ENCODE assay signal across 10 cellular contexts in the genomic region with DNA sequence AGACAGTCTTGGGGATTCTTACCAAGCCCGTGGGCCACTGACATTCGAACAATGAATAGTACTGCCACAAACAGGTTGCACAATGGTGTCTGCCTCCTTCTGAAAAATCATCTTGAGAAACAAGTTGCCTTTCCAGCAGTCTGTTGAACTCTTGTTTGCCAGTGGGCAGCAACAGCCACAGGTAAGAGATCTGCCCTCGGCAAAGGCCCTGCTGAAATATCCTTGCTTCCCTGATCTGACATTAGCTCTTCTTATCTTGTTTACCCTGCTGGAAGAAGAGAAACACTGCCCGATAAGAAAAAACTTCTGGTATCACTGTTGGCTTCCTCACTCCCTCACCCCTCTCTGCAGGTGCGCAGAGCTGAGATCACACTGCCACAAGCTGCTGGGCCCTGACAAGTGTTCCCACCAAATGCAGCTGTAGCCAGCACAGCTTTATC. TPM values are rescaled to one million over a fixed set of nuclear protein-coding genes. Genes with fewer than 3 reads are reported as not detected.
DNase-seq lines count a peak whose midpoint lies in the region; ATAC-seq and TF ChIP-seq lines count a peak whose summit lies in the region.
"Had no signal": no experiment of that assay in that cellular context is flagged by ENCODE, and none has a peak within 500 bp of the region (broad histone marks: within the 10 kb centered on the region; RNA-seq: fewer than 3 reads in every experiment).

No MANE protein-coding gene starts in this region.

- H3K9me3 ChIP-seq in cardiac muscle cell (ENCODE audit: low read depth) (no peaks in the 10 kb centered on the region), tibial artery (no peaks in the 10 kb centered on the region)

- no peaks in the 10 kb centered on the region for H3K36me3 Mint-ChIP-seq in activated naive CD8-positive, alpha-beta T cell treated with anti-CD3 and anti-CD28 coated beads, Interleukin-2, amount 50 U/mL, for 24 hours (ENCODE audit: low read depth)

- H3K4me3 ChIP-seq in cardiac muscle cell (no peak overlapping the region), tibial artery (peak overlapping the region; percentile 0 to 8)

- peak overlapping the region; percentile 9 for H3K27ac Mint-ChIP-seq in activated naive CD8-positive, alpha-beta T cell treated with anti-CD3 and anti-CD28 coated beads, Interleukin-2, amount 50 U/mL, for 24 hours

- no peaks in the 10 kb centered on the region for H3K36me3 ChIP-seq in cardiac muscle cell
- no peaks in the 10 kb centered on the region for H3K36me3 ChIP-seq in tibial artery

- peaks cover 60% of the 10 kb centered on the region for H3K4me1 Mint-ChIP-seq in activated naive CD8-positive, alpha-beta T cell treated with anti-CD3 and anti-CD28 coated beads, Interleukin-2, amount 50 U/mL, for 24 hours

- DNase-seq in cardiac muscle cell (ENCODE audit: low read depth in 1 of 2, low spot score in 1 of 2) (peak; percentile 21 to 32), Right ventricle myocardium superior (no peak), left kidney (ENCODE audit: low read depth, low spot score) (peak; percentile 41), tibial artery (no peak)
- DNase-seq in activated naive CD8-positive, alpha-beta T cell treated with anti-CD3 and anti-CD28 coated beads, Interleukin-2, amount 50 U/mL, for 24 hours = no peak
- DNase-seq: DMS 273 treated with DMSO at 0.1 percent for 48 hours had no signal

- no peak for ATAC-seq in Right ventricle myocardium superior (ENCODE audit: poor library complexity)
- no peak for ATAC-seq in activated naive CD8-positive, alpha-beta T cell treated with anti-CD3 and anti-CD28 coated beads, Interleukin-2, amount 50 U/mL, for 24 hours
- ATAC-seq in SK-N-SH treated with all-trans-retinoic acid at 6 μM for 48 hours = no peak
- ATAC-seq in GM21529 (IDR thresholded peaks at IDR 0.05; ENCODE audit: unreplicated experiment) = no peak
- no peak for ATAC-seq in HG03520 (IDR thresholded peaks at IDR 0.05; ENCODE audit: unreplicated experiment)
- ATAC-seq: esophagus mucosa had no signal

- no peaks in the 10 kb centered on the region for H3K27me3 Mint-ChIP-seq in activated naive CD8-positive, alpha-beta T cell treated with anti-CD3 and anti-CD28 coated beads, Interleukin-2, amount 50 U/mL, for 24 hours

- H3K9me3 Mint-ChIP-seq in activated naive CD8-positive, alpha-beta T cell treated with anti-CD3 and anti-CD28 coated beads, Interleukin-2, amount 50 U/mL, for 24 hours = no peaks in the 10 kb centered on the region

- intact Hi-C loops in Right ventricle myocardium superior (cut with DNase I) = loop anchor here (10.0 kb wide), 1 partner anchor 49 kb away; no protein-coding TSS in a partner anchor
- intact Hi-C loops in tibial artery (cut with DNase I; ENCODE audit: low total_unique reads) = no loop called here

- no peak overlapping the region for H3K4me3 Mint-ChIP-seq in activated naive CD8-positive, alpha-beta T cell treated with anti-CD3 and anti-CD28 coated beads, Interleukin-2, amount 50 U/mL, for 24 hours

- no peak for TF ChIP-seq CTCF in cardiac muscle cell (IDR thresholded peaks at IDR 0.05; ENCODE audit: low read depth, low read length)
- no peak for TF ChIP-seq CTCF in tibial artery (IDR thresholded peaks at IDR 0.05)

- H3K27ac ChIP-seq in cardiac muscle cell (peak overlapping the region; percentile 78), tibial artery (no peak overlapping the region)

- no peaks in the 10 kb centered on the region for H3K27me3 ChIP-seq in cardiac muscle cell
- no peaks in the 10 kb centered on the region for H3K27me3 ChIP-seq in tibial artery

- H3K4me1 ChIP-seq in cardiac muscle cell (ENCODE audit: low read depth) = peaks cover 54% of the 10 kb centered on the region
- H3K4me1 ChIP-seq in tibial artery = peaks cover 0 to 46% (median 18%) of the 10 kb centered on the region in 4 donors

TF ChIP-seq in SK-N-SH treated with all-trans-retinoic acid at 6 μM for 48 hours, 23 proteins besides CTCF, POLR2A, EP300 and RAD21:
- no peak for TF ChIP-seq ISL1 (CRISPR knock-in tag; IDR thresholded peaks at IDR 0.05)
- no peak for TF ChIP-seq ARNTL (CRISPR knock-in tag; IDR thresholded peaks at IDR 0.05; ENCODE audit: borderline replicate concordance, low read depth)
- TF ChIP-seq CSDC2 (CRISPR knock-in tag; IDR thresholded peaks at IDR 0.05) = no peak
- TF ChIP-seq ZNF70 (CRISPR knock-in tag; IDR thresholded peaks at IDR 0.05) = no peak
- TF ChIP-seq RARB (CRISPR knock-in tag; IDR thresholded peaks at IDR 0.05) = no peak
- no peak for TF ChIP-seq ESRRG (CRISPR knock-in tag; IDR thresholded peaks at IDR 0.05)
- TF ChIP-seq GLIS3 (CRISPR knock-in tag; IDR thresholded peaks at IDR 0.05) = no peak
- TF ChIP-seq ZNF8 (CRISPR knock-in tag; IDR thresholded peaks at IDR 0.05) = no peak
- TF ChIP-seq, protein P1, sequence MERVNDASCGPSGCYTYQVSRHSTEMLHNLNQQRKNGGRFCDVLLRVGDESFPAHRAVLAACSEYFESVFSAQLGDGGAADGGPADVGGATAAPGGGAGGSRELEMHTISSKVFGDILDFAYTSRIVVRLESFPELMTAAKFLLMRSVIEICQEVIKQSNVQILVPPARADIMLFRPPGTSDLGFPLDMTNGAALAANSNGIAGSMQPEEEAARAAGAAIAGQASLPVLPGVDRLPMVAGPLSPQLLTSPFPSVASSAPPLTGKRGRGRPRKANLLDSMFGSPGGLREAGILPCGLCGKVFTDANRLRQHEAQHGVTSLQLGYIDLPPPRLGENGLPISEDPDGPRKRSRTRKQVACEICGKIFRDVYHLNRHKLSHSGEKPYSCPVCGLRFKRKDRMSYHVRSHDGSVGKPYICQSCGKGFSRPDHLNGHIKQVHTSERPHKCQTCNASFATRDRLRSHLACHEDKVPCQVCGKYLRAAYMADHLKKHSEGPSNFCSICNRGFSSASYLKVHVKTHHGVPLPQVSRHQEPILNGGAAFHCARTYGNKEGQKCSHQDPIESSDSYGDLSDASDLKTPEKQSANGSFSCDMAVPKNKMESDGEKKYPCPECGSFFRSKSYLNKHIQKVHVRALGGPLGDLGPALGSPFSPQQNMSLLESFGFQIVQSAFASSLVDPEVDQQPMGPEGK (CRISPR knock-in tag; IDR thresholded peaks at IDR 0.05; ENCODE audit: borderline replicate concordance) = no peak
- TF ChIP-seq OSR1 (CRISPR knock-in tag; IDR thresholded peaks at IDR 0.05) = no peak
- no peak for TF ChIP-seq ZNF565 (CRISPR knock-in tag; conservative IDR thresholded peaks at IDR 0.05; ENCODE audit: low read depth)
- no peak for TF ChIP-seq PPARA (CRISPR knock-in tag; IDR thresholded peaks at IDR 0.05; ENCODE audit: borderline replicate concordance)
- TF ChIP-seq ZFP30 (CRISPR knock-in tag; IDR thresholded peaks at IDR 0.05) = no peak
- TF ChIP-seq, protein P2, sequence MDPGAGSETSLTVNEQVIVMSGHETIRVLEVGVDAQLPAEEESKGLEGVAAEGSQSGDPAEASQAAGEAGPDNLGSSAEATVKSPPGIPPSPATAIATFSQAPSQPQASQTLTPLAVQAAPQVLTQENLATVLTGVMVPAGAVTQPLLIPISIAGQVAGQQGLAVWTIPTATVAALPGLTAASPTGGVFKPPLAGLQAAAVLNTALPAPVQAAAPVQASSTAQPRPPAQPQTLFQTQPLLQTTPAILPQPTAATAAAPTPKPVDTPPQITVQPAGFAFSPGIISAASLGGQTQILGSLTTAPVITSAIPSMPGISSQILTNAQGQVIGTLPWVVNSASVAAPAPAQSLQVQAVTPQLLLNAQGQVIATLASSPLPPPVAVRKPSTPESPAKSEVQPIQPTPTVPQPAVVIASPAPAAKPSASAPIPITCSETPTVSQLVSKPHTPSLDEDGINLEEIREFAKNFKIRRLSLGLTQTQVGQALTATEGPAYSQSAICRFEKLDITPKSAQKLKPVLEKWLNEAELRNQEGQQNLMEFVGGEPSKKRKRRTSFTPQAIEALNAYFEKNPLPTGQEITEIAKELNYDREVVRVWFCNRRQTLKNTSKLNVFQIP (CRISPR knock-in tag; IDR thresholded peaks at IDR 0.05; ENCODE audit: borderline replicate concordance, low read depth) = no peak
- no peak for TF ChIP-seq BACH2 (CRISPR knock-in tag; IDR thresholded peaks at IDR 0.05; ENCODE audit: borderline replicate concordance)
- TF ChIP-seq, protein P3, sequence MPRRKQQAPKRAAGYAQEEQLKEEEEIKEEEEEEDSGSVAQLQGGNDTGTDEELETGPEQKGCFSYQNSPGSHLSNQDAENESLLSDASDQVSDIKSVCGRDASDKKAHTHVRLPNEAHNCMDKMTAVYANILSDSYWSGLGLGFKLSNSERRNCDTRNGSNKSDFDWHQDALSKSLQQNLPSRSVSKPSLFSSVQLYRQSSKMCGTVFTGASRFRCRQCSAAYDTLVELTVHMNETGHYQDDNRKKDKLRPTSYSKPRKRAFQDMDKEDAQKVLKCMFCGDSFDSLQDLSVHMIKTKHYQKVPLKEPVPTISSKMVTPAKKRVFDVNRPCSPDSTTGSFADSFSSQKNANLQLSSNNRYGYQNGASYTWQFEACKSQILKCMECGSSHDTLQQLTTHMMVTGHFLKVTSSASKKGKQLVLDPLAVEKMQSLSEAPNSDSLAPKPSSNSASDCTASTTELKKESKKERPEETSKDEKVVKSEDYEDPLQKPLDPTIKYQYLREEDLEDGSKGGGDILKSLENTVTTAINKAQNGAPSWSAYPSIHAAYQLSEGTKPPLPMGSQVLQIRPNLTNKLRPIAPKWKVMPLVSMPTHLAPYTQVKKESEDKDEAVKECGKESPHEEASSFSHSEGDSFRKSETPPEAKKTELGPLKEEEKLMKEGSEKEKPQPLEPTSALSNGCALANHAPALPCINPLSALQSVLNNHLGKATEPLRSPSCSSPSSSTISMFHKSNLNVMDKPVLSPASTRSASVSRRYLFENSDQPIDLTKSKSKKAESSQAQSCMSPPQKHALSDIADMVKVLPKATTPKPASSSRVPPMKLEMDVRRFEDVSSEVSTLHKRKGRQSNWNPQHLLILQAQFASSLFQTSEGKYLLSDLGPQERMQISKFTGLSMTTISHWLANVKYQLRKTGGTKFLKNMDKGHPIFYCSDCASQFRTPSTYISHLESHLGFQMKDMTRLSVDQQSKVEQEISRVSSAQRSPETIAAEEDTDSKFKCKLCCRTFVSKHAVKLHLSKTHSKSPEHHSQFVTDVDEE (CRISPR knock-in tag; IDR thresholded peaks at IDR 0.05) = no peak
TF ChIP-seq in SK-N-SH treated with all-trans-retinoic acid at 6 μM for 48 hours: peak in this region for 0.

RNA-seq across cellular contexts. Expression of a gene that starts 2.0 kb away (rescaled TPM):
- 32.8 and 61.3 TPM in 2 replicates for total RNA-seq in cardiac muscle cell
- 33.2 and 39.1 TPM in 2 replicates for polyA plus RNA-seq in cardiac muscle cell
- total RNA-seq in Right ventricle myocardium superior = 28.3 TPM

Comparison
In these comparisons a context has a peak if more than half of its experiments do, and no peak if none do; other contexts are left out.
1. DNase-seq: peak in cardiac muscle cell (2 of 2) and left kidney (single experiment); none in Right ventricle myocardium superior (single experiment), activated naive CD8-positive, alpha-beta T cell treated with anti-CD3 and anti-CD28 coated beads, Interleukin-2, amount 50 U/mL, for 24 hours (single experiment) and tibial artery (0 of 2).